ENCODE assay signal across 24 cellular contexts in the genomic region with DNA sequence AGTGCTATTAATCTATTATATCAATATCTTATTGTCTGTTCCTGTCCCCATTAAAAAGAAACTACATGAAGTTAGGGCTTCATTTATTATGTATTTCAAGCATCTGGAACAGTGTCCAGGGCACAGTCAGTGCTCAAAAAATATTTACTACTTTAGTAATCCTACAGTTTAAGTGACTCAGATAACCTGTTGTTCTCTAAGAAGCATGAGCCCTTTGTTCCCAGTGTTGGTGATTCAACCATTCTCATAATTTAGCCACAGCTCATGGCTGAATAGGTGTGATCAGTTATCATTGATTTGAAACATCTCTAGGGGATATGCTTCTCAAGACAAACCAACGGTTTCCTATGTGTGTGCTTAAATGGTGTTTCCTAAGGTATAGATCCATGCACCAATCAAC.
"Had no signal": no experiment of that assay in that cellular context is flagged by ENCODE, and none has a peak within 500 bp of the region (broad histone marks: within the 10 kb centered on the region; RNA-seq: fewer than 3 reads in every experiment).

No MANE protein-coding gene starts in this region.

- ATAC-seq: activated CD4-positive, CD25-positive, alpha-beta regulatory T cell treated with anti-CD3 and anti-CD28 coated beads, Interleukin-2, amount 50 U/mL, for 24 hours; activated CD8-positive, alpha-beta T cell treated with anti-CD3 and anti-CD28 coated beads, Interleukin-2, amount 10 ng/mL, durations not matched to agents 7 days and 5 days had no signal

- H3K36me3 ChIP-seq: adrenal gland, breast epithelium, SJCRH30, WERI-Rb-1 had no signal

- H3K4me1 ChIP-seq: adrenal gland, breast epithelium, SJCRH30 had no signal

- H3K27me3 ChIP-seq: adrenal gland, breast epithelium, SJCRH30 had no signal

- DNase-seq: activated CD4-positive, alpha-beta T cell treated with anti-CD3 and anti-CD28 coated beads for 48 hours; activated CD4-positive, alpha-beta T cell treated with anti-CD3 and anti-CD28 coated beads, Interleukin-2, amount 50 U/mL, for 4 hours; activated CD8-positive, alpha-beta memory T cell treated with anti-CD3 and anti-CD28 coated beads, Interleukin-2, amount 50 U/mL, for 48 hours; activated CD8-positive, alpha-beta T cell treated with anti-CD3 and anti-CD28 coated beads, Interleukin-2, amount 10 ng/mL, durations not matched to agents 7 days and 5 days; activated naive CD4-positive, alpha-beta T cell treated with anti-CD3 and anti-CD28 coated beads, Interleukin-2, amount 50 U/mL, for 16 hours; activated naive CD8-positive, alpha-beta T cell treated with anti-CD3 and anti-CD28 coated beads, Interleukin-2, amount 10 ng/mL, durations not matched to agents 7 days and 5 days; activated T-cell treated with anti-CD3 and anti-CD28 coated beads, Interleukin-2, amount 50 U/mL, for 1 hour; adrenal gland; anterior cingulate cortex; central memory CD4-positive, alpha-beta T cell; NCI-H1048; NCI-H146; NCI-H2029; NCI-H2107; NCI-H2171 treated with DMSO at 0.1 percent for 48 hours; NCI-H345; NCI-H510A; Right ventricle myocardium superior; SJCRH30; SK-N-SH; T-helper 1 cell; WERI-Rb-1 had no signal

- H3K4me3 ChIP-seq: adrenal gland, breast epithelium, SJCRH30 had no signal

- H3K27ac ChIP-seq: adrenal gland, breast epithelium, SJCRH30, WERI-Rb-1 had no signal

- H3K9me3 ChIP-seq: adrenal gland, breast epithelium, SJCRH30, SK-N-SH had no signal
